ENCODE assay signal across 8 cellular contexts in the genomic region with DNA sequence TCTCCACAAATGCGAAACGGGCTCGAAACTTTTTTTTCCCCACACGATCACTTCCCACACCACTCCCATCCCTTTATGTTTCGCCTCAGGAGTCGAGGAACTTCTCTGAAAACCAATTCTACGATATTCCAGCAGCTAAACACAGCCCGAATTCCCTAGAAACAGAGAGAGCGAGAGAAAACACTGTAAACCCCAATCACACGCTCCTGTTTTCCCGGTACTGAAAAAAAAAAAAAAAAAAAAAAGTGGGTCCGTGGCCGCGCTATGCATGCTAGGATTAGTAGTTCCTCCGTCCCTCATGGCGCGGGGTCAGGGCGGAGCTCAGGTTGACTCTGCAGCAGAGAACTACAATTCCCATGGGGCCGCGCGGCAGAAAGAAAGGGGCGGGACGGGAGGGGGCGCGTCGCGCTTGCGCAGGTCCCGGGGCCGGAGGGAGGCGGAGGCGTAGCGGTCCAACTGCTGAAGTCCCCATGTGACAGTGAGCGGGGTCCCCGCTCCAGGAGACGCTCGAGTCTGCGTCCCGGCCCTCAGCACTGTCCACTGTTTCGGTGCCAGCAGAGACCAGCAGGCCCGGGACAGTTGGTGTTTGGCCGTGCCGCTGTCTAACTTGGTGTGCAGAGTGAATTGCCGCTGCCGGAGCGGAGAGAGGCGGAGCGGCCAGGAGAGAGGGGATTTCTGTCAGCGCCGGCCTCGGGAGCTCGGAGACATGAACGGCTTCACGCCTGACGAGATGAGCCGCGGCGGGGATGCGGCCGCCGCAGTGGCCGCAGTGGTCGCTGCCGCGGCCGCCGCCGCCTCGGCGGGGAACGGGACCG. TPM values are rescaled to one million over a fixed set of nuclear protein-coding genes. Genes with fewer than 3 reads are reported as not detected.
A peak's percentile ranks its signal among the peaks of the same experiment; 100 is the strongest.
DNase-seq lines count a peak whose midpoint lies in the region; ATAC-seq lines count a peak whose summit lies in the region.

A gene with protein sequence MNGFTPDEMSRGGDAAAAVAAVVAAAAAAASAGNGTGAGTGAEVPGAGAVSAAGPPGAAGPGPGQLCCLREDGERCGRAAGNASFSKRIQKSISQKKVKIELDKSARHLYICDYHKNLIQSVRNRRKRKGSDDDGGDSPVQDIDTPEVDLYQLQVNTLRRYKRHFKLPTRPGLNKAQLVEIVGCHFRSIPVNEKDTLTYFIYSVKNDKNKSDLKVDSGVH (plus strand): TSS at position 478 of the 815 bp plus-strand sequence. CDS start 229 bp downstream, at position 707.

- peak within 1 kb of the TSS; percentile 98 for H3K4me3 ChIP-seq in GM08714 (ENCODE audit: low read length)

- DNase-seq in NCI-H1092 treated with DMSO at 0.1 percent for 48 hours (lab: John Stamatoyannopoulos, UW) (peak; percentile 97), SKM-1 (lab: John Stamatoyannopoulos, UW; ENCODE audit: unreplicated experiment) (peak; percentile 91), glomerular endothelial cell (ENCODE audit: extremely low read depth, low read depth, low spot score) (no peak), occipital lobe (lab: John Stamatoyannopoulos, UW) (peak; percentile 97)
- peak; percentile 89 to 94 for DNase-seq in activated naive CD4-positive, alpha-beta T cell treated with anti-CD3 and anti-CD28 coated beads, Interleukin-2, amount 50 U/mL, for 72 hours (ENCODE audit: low spot score in 2 of 2)

- peak within 1 kb of the TSS; percentile 94 for H3K27ac ChIP-seq in temporal lobe (ENCODE audit: low read depth, low read length)

- ATAC-seq in HG02610 (IDR thresholded peaks at IDR 0.05; ENCODE audit: unreplicated experiment): peak; percentile 71
- ATAC-seq in activated naive CD4-positive, alpha-beta T cell treated with anti-CD3 and anti-CD28 coated beads, Interleukin-2, amount 50 U/mL, for 72 hours: peak; percentile 90 to 92

- peak within 1 kb of the TSS; percentile 82 to 99 for H3K27ac Mint-ChIP-seq in activated naive CD4-positive, alpha-beta T cell treated with anti-CD3 and anti-CD28 coated beads, Interleukin-2, amount 50 U/mL, for 72 hours

- peaks cover 21 to 33% of the 10 kb centered on the region in 2 donors for H3K36me3 Mint-ChIP-seq in activated naive CD4-positive, alpha-beta T cell treated with anti-CD3 and anti-CD28 coated beads, Interleukin-2, amount 50 U/mL, for 72 hours

- H3K9me3 Mint-ChIP-seq in activated naive CD4-positive, alpha-beta T cell treated with anti-CD3 and anti-CD28 coated beads, Interleukin-2, amount 50 U/mL, for 72 hours: no peaks in the 10 kb centered on the region

RNA-seq across cellular contexts. Expression of the gene that starts here (rescaled TPM):
- total RNA-seq in activated naive CD4-positive, alpha-beta T cell treated with anti-CD3 and anti-CD28 coated beads, Interleukin-2, amount 50 U/mL, for 72 hours: 10 to 100 TPM; 19.0 to 21.7 TPM
- total RNA-seq in glomerular endothelial cell: 12.7 and 17.2 TPM in 2 replicates
- 24.5 TPM for total RNA-seq in occipital lobe
- 14.5 TPM for total RNA-seq in temporal lobe
